Comparison of ENCODE assay signal across 22 cellular contexts in the genomic region with DNA sequence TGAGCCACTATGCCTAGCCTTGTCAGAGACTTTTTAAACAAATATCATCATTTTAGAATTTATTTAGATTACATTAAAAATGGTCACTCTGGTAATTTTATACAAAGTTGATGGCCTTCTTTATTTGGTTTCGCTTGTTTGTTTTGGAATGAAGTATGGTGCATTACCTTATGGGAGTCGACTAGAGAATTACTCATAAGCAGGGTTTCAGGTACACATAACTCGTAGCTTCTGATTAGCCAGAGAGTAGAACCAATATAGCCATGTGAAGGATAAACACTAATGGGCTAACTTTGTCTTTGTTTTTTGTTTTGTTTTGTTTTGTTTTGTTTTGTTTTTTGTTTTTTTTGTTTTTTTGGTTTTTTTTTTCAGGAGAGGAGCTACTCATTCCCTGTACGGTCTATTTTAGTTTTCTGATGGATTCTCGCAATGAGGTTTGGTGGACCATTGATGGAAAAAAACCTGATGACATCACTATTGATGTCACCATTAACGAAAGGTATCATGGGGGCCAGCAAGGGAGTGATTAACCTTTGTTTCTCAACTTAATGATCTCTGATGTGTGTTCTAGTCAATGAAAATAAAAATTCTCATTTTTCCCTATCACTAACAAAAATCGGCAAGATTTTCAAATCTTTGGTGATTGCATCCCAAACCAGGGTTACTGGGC.
"Had no signal": no experiment of that assay in that cellular context is flagged by ENCODE, and none has a peak within 500 bp of the region (broad histone marks: within the 10 kb centered on the region; RNA-seq: fewer than 3 reads in every experiment).

No MANE protein-coding gene starts in this region.

- H3K36me3 ChIP-seq: colonic mucosa had no signal

- FAIRE-seq: endothelial cell of umbilical vein, frontal cortex had no signal

- H3K27ac Mint-ChIP-seq: immature natural killer cell, memory B cell had no signal

- H3K4me1 ChIP-seq: colonic mucosa, esophagus muscularis mucosa, foreskin keratinocyte, gastroesophageal sphincter, lower lobe of right lung had no signal

- H3K27ac ChIP-seq: colonic mucosa, dorsolateral prefrontal cortex, esophagus muscularis mucosa, foreskin keratinocyte, gastroesophageal sphincter, heart left ventricle, hepatocyte, left lung, lower lobe of right lung had no signal

- H2AFZ ChIP-seq: hepatocyte had no signal

- H3K4me2 ChIP-seq: hepatocyte had no signal

- DNase-seq: colonic mucosa; dermis blood vessel endothelial cell; dorsolateral prefrontal cortex; effector CD4-positive, alpha-beta T cell; effector memory CD4-positive, alpha-beta T cell; foreskin keratinocyte; heart left ventricle; hypothalamus; immature natural killer cell; islet precursor cell; left cardiac atrium; left lung; left ventricle myocardium superior; lower lobe of right lung; mesendoderm; midbrain had no signal

- H3K4me3 Mint-ChIP-seq: immature natural killer cell, memory B cell had no signal

- H3K9me3 ChIP-seq: colonic mucosa, esophagus muscularis mucosa, gastroesophageal sphincter, heart left ventricle, left lung, lower lobe of right lung had no signal

- ATAC-seq: foreskin keratinocyte, gastroesophageal sphincter, heart left ventricle, left cardiac atrium, left lung, left ventricle myocardium superior, lower lobe of right lung had no signal

- H3K27me3 ChIP-seq: colonic mucosa, dorsolateral prefrontal cortex, esophagus muscularis mucosa, foreskin keratinocyte, gastroesophageal sphincter, heart left ventricle, hepatocyte, left lung had no signal

- H3K27me3 Mint-ChIP-seq: memory B cell had no signal

- H3K4me3 ChIP-seq: colonic mucosa, dorsolateral prefrontal cortex, esophagus muscularis mucosa, gastroesophageal sphincter, heart left ventricle, hepatocyte, left lung, lower lobe of right lung had no signal

- H3K9me3 Mint-ChIP-seq: immature natural killer cell, memory B cell had no signal

- H3K79me2 ChIP-seq: hepatocyte had no signal
